10 cellular contexts compared by ENCODE assay signal in the genomic region with DNA sequence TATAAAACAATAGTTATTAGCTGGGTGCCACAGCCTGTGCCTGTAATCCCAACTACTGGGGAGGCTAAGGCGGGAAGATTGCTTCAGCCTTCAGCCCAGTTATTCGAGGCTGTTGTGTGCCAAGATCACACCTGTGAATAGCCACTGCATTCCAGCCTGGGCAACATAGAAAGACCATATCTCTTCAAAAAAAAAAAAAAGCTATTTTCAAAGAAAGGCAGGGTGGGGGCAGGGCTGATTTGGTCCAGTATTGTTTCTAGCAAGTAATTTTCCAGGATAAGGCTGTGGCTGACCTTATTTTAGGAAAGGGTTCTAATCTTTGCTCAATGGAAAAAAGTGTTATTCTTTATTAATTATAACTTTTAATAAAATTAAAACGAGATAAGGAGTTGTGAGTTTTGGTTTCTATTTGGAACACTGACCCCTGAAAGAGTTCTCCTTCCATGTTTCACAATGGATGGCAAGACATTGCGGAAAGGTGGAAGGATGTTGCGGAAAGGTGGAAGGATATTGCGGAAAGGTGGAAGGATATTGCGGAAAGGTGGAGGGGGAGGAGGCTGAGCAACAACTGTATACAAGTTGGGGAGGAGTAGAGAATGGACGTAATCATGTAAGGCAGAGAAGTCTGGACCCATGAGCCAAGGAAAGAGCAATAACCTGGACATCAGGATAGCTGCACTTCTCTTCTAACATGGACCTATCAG. TPM values are rescaled to one million over a fixed set of nuclear protein-coding genes. Genes with fewer than 3 reads are reported as not detected.
DNase-seq lines count a peak whose midpoint lies in the region; ATAC-seq, FAIRE-seq and TF ChIP-seq lines count a peak whose summit lies in the region.
"Had no signal": no experiment of that assay in that cellular context is flagged by ENCODE, and none has a peak within 500 bp of the region (broad histone marks: within the 10 kb centered on the region; RNA-seq: fewer than 3 reads in every experiment).

No MANE protein-coding gene starts in this region.

- ATAC-seq in HG03108 (IDR thresholded peaks at IDR 0.05; ENCODE audit: unreplicated experiment), result no peak
- ATAC-seq in GM21737 (IDR thresholded peaks at IDR 0.05; ENCODE audit: unreplicated experiment), result no peak

- WGBS in esophagus muscularis mucosa, result 89% methylated on average over 8 of the region's 8 CpGs

- H3K9me3 ChIP-seq in Peyer's patch, result no peaks in the 10 kb centered on the region
- H3K9me3 ChIP-seq in esophagus muscularis mucosa, result no peaks in the 10 kb centered on the region
- H3K9me3 ChIP-seq: prostate gland had no signal

- no peaks in the 10 kb centered on the region for H3K27me3 ChIP-seq in Peyer's patch
- H3K27me3 ChIP-seq in esophagus muscularis mucosa, result no peaks in the 10 kb centered on the region
- H3K27me3 ChIP-seq in rectal smooth muscle tissue (ENCODE audit: control insufficient read depth, insufficient read depth, low read length), result no peaks in the 10 kb centered on the region

- DNase-seq in GF-D8 (lab: John Stamatoyannopoulos, UW), result peak; percentile 60
- no peak for DNase-seq in Peyer's patch
- DNase-seq in esophagus muscularis mucosa (ENCODE audit: extremely low spot score), result no peak
- DNase-seq in frontal cortex (ENCODE audit: low spot score in 2 of 2), result no peak
- DNase-seq in NCI-H2107 treated with DMSO at 0.1 percent for 48 hours (lab: John Stamatoyannopoulos, UW; ENCODE audit: unreplicated experiment), result no peak
- DNase-seq: central memory CD4-positive, alpha-beta T cell had no signal

- H3K4me1 ChIP-seq in Peyer's patch (peaks cover 0 to 27% (median 4%) of the 10 kb centered on the region in 4 donors), esophagus muscularis mucosa (peaks cover 5 to 29% (median 20%) of the 10 kb centered on the region in 4 donors), rectal smooth muscle tissue (ENCODE audit: control insufficient read depth, insufficient read depth, low read length) (peaks cover 5% of the 10 kb centered on the region)
- H3K4me1 ChIP-seq: prostate gland had no signal

- intact Hi-C loops in esophagus muscularis mucosa (cut with DNase I), result loop anchor here (5.0 to 10.0 kb wide), 3 partner anchors 79 to 461 kb away; a partner anchor contains a TSS

- no peak for TF ChIP-seq POLR2A in Peyer's patch (IDR thresholded peaks at IDR 0.05)
- TF ChIP-seq POLR2A in esophagus muscularis mucosa (IDR thresholded peaks at IDR 0.05; ENCODE audit: low read depth), result no peak

- no peak for TF ChIP-seq EP300 in esophagus muscularis mucosa (IDR thresholded peaks at IDR 0.05)

- TF ChIP-seq CTCF in Peyer's patch (IDR thresholded peaks at IDR 0.05) (no peak), esophagus muscularis mucosa (IDR thresholded peaks at IDR 0.05) (no peak)

- no peak for FAIRE-seq in frontal cortex (lab: Jason Lieb, UNC)

- peak overlapping the region; percentile 95 to 99 (median 97) for H3K27ac ChIP-seq in Peyer's patch
- H3K27ac ChIP-seq in esophagus muscularis mucosa (replicated peaks in 1 of 4), result peak overlapping the region; percentile 92 to 98 (median 96)
- H3K27ac ChIP-seq in rectal smooth muscle tissue (ENCODE audit: low read depth, low read length), result peak overlapping the region; percentile 85

- H3K9ac ChIP-seq in rectal smooth muscle tissue (ENCODE audit: low read length), result no peak overlapping the region

- no peaks in the 10 kb centered on the region for H3K36me3 ChIP-seq in Peyer's patch
- no peaks in the 10 kb centered on the region for H3K36me3 ChIP-seq in esophagus muscularis mucosa
- no peaks in the 10 kb centered on the region for H3K36me3 ChIP-seq in rectal smooth muscle tissue (ENCODE audit: control insufficient read depth, insufficient read depth, low read length)
- H3K36me3 ChIP-seq: prostate gland had no signal

- H3K4me3 ChIP-seq in Peyer's patch (peak overlapping the region in 2 of 4 donors; percentile 90 to 99), esophagus muscularis mucosa (peak overlapping the region; percentile 70 to 98 (median 91)), rectal smooth muscle tissue (ENCODE audit: low read length) (peak overlapping the region; percentile 91)

RNA-seq across cellular contexts. Expression of a gene that starts 1.5 kb away (rescaled TPM):
- total RNA-seq in Peyer's patch, result 10 to 100 TPM; 23.1 to 63.3 (median 34.8) TPM
- total RNA-seq in esophagus muscularis mucosa, result 10 to 100 TPM in 2 of 4 donors, 1 to 10 TPM in 2; 6.7 to 13.8 (median 11.4) TPM
- 33.4 TPM for total RNA-seq in frontal cortex
